ENCODE assay signal across 18 cellular contexts in genomic region chr9:257957-258356, GRCh38. TPM values are rescaled to one million over a fixed set of nuclear protein-coding genes. Genes with fewer than 3 reads are reported as not detected.
DNase-seq lines count a peak whose midpoint lies in the region; ATAC-seq and TF ChIP-seq lines count a peak whose summit lies in the region.
"Had no signal": no experiment of that assay in that cellular context is flagged by ENCODE, and none has a peak within 500 bp of the region (broad histone marks: within the 10 kb centered on the region; RNA-seq: fewer than 3 reads in every experiment).

No MANE protein-coding gene starts in this region.

- H3K4me1 ChIP-seq in upper lobe of left lung, result peaks cover 0 to 3% (median 0%) of the 10 kb centered on the region in 4 donors
- H3K4me1 ChIP-seq: BLaER1 had no signal

- no peak overlapping the region for H3K27ac Mint-ChIP-seq in T-helper 2 cell treated with Interferon-gamma antibody and Interleukin-4, amounts not matched to agents 5 μg/mL and 100 μg/mL, for 36 hours
- H3K27ac Mint-ChIP-seq: activated T-helper 2 cell treated with anti-CD3 and anti-CD28 coated beads, Interferon-gamma antibody, Interleukin-2, Interleukin-4, amounts not matched to agents 10 μg/mL and 5 μg/mL and 100 μg/mL, durations not matched to agents 14 hours and 24 hours and 36 hours had no signal

- H3K36me3 Mint-ChIP-seq in T-helper 2 cell treated with Interferon-gamma antibody and Interleukin-4, amounts not matched to agents 5 μg/mL and 100 μg/mL, for 36 hours (ENCODE audit: low read depth), result peaks cover 26% of the 10 kb centered on the region

- H3K36me3 ChIP-seq in upper lobe of left lung, result no peaks in the 10 kb centered on the region
- H3K36me3 ChIP-seq: BLaER1 had no signal

- TF ChIP-seq EP300 in upper lobe of left lung (IDR thresholded peaks at IDR 0.05), result no peak

- no peak for TF ChIP-seq POLR2A in upper lobe of left lung (IDR thresholded peaks at IDR 0.05)

- H3K27me3 ChIP-seq in upper lobe of left lung, result no peaks in the 10 kb centered on the region
- H3K27me3 ChIP-seq: BLaER1 had no signal

- peak; percentile 48 to 63 for DNase-seq in Kasumi-1 (lab: John Stamatoyannopoulos, UW)
- DNase-seq in OCI-M1 (lab: John Stamatoyannopoulos, UW), result peak; percentile 61
- peak; percentile 29 for DNase-seq in globus pallidus (ENCODE audit: low spot score)
- DNase-seq in upper lobe of left lung, result no peak
- no peak for DNase-seq in T-helper 2 cell treated with Interferon-gamma antibody and Interleukin-4, amounts not matched to agents 5 μg/mL and 100 μg/mL, for 36 hours (ENCODE audit: low spot score)
- DNase-seq: foreskin melanocyte; NCI-H2029 treated with DMSO at 0.1 percent for 48 hours; NCI-H446; stimulated activated CD4-positive, alpha-beta T cell treated with anti-CD3 and anti-CD28 coated beads, Interleukin-4, amount 100 ng/mL, for 24 hours; substantia nigra; T-helper 2 cell had no signal

- peak overlapping the region; percentile 28 to 63 (median 56) for H3K27ac ChIP-seq in upper lobe of left lung
- H3K27ac ChIP-seq: BLaER1, epithelial cell of prostate had no signal

- ATAC-seq in upper lobe of left lung (ENCODE audit: low FRiP score in 2 of 2) (peak; percentile 73 to 87), GM18498 (IDR thresholded peaks at IDR 0.05; ENCODE audit: unreplicated experiment) (no peak), HG02798 (IDR thresholded peaks at IDR 0.05; ENCODE audit: poor library complexity, unreplicated experiment) (no peak)
- ATAC-seq: activated CD4-positive, CD25-positive, alpha-beta regulatory T cell treated with anti-CD3 and anti-CD28 coated beads, Interleukin-2, amount 50 U/mL, for 24 hours had no signal

- H3K4me1 Mint-ChIP-seq in T-helper 2 cell treated with Interferon-gamma antibody and Interleukin-4, amounts not matched to agents 5 μg/mL and 100 μg/mL, for 36 hours (ENCODE audit: low read depth), result peaks cover 11% of the 10 kb centered on the region

- H3K9me3 ChIP-seq in upper lobe of left lung, result no peaks in the 10 kb centered on the region
- H3K9me3 ChIP-seq: BLaER1 had no signal

- H3K4me3 ChIP-seq in upper lobe of left lung, result no peak overlapping the region
- H3K4me3 ChIP-seq: BLaER1 had no signal

- peaks cover 21% of the 10 kb centered on the region for H3K27me3 Mint-ChIP-seq in T-helper 2 cell treated with Interferon-gamma antibody and Interleukin-4, amounts not matched to agents 5 μg/mL and 100 μg/mL, for 36 hours (ENCODE audit: low read depth)

- no peak overlapping the region for H3K4me3 Mint-ChIP-seq in T-helper 2 cell treated with Interferon-gamma antibody and Interleukin-4, amounts not matched to agents 5 μg/mL and 100 μg/mL, for 36 hours

- no peaks in the 10 kb centered on the region for H3K9me3 Mint-ChIP-seq in T-helper 2 cell treated with Interferon-gamma antibody and Interleukin-4, amounts not matched to agents 5 μg/mL and 100 μg/mL, for 36 hours
- H3K9me3 Mint-ChIP-seq: activated T-helper 2 cell treated with anti-CD3 and anti-CD28 coated beads, Interferon-gamma antibody, Interleukin-2, Interleukin-4, amounts not matched to agents 10 μg/mL and 5 μg/mL and 100 μg/mL, durations not matched to agents 14 hours and 24 hours and 36 hours had no signal

- no peak for TF ChIP-seq CTCF in upper lobe of left lung (IDR thresholded peaks at IDR 0.05)

- whole genome bisulfite sequencing in upper lobe of left lung, 2 donors, result 0 to 14% methylated on average over 1 of the region's 1 CpG

RNA-seq across cellular contexts. Expression of gene DOCK8, which starts 43.3 kb away (rescaled TPM):
- total RNA-seq in upper lobe of left lung, result 100 to 1,000 TPM in 1 of 6 donors, 10 to 100 TPM in 5; 44.7 to 103 (median 74.6) TPM
- total RNA-seq: osteocyte had no signal

Comparison
In these comparisons a context has a peak if more than half of its experiments do, and no peak if none do; other contexts are left out.
1. DNase-seq: peak in Kasumi-1 (2 of 2), OCI-M1 (single experiment) and globus pallidus (single experiment); none in upper lobe of left lung (0 of 2) and T-helper 2 cell treated with Interferon-gamma antibody and Interleukin-4, amounts not matched to agents 5 μg/mL and 100 μg/mL, for 36 hours (single experiment).
2. ATAC-seq: peak in upper lobe of left lung (2 of 2); none in GM18498 (single experiment) and HG02798 (single experiment).